In genomic region chr10:99329238-99329890, GRCh38 we compare ENCODE assay signal across 1 cellular context.
A peak's percentile ranks its signal among the peaks of the same experiment; 100 is the strongest.
TF ChIP-seq lines count a peak whose summit lies in the region.

Gene CNNM1, plus strand, starts transcription at chr10:99329356. Its CDS starts 32 bp downstream, at chr10:99329388.

TF ChIP-seq in HepG2, 621 proteins besides CTCF, POLR2A, EP300 and RAD21 (continued from another document and continues in another):
- TF ChIP-seq, protein P1, sequence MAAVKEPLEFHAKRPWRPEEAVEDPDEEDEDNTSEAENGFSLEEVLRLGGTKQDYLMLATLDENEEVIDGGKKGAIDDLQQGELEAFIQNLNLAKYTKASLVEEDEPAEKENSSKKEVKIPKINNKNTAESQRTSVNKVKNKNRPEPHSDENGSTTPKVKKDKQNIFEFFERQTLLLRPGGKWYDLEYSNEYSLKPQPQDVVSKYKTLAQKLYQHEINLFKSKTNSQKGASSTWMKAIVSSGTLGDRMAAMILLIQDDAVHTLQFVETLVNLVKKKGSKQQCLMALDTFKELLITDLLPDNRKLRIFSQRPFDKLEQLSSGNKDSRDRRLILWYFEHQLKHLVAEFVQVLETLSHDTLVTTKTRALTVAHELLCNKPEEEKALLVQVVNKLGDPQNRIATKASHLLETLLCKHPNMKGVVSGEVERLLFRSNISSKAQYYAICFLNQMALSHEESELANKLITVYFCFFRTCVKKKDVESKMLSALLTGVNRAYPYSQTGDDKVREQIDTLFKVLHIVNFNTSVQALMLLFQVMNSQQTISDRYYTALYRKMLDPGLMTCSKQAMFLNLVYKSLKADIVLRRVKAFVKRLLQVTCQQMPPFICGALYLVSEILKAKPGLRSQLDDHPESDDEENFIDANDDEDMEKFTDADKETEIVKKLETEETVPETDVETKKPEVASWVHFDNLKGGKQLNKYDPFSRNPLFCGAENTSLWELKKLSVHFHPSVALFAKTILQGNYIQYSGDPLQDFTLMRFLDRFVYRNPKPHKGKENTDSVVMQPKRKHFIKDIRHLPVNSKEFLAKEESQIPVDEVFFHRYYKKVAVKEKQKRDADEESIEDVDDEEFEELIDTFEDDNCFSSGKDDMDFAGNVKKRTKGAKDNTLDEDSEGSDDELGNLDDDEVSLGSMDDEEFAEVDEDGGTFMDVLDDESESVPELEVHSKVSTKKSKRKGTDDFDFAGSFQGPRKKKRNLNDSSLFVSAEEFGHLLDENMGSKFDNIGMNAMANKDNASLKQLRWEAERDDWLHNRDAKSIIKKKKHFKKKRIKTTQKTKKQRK (IDR thresholded peaks at IDR 0.05; ENCODE audit: low read length) = no peak
- peak; percentile 82; the same call in 1 of the 2 replicates for TF ChIP-seq HDAC1 (CRISPR knock-in tag; IDR thresholded peaks at IDR 0.05)
- no peak for TF ChIP-seq SMARCC2 (IDR thresholded peaks at IDR 0.05)
- TF ChIP-seq YEATS2 (CRISPR knock-in tag; IDR thresholded peaks at IDR 0.05; ENCODE audit: borderline replicate concordance) = no peak
- TF ChIP-seq ZFP90 (CRISPR knock-in tag; IDR thresholded peaks at IDR 0.05; ENCODE audit: borderline replicate concordance) = no peak
- no peak for TF ChIP-seq ZNF543 (CRISPR knock-in tag; IDR thresholded peaks at IDR 0.05)
- TF ChIP-seq ZNF441 (CRISPR knock-in tag; IDR thresholded peaks at IDR 0.05; ENCODE audit: borderline replicate concordance) = no peak; the same call in 1 of the 2 replicates
- TF ChIP-seq DR1 (CRISPR knock-in tag; IDR thresholded peaks at IDR 0.05) = peak; percentile 52; the same call in 1 of the 2 replicates
- TF ChIP-seq ZHX2 (IDR thresholded peaks at IDR 0.05; ENCODE audit: low read depth) = 0 out of 2 replicates have a peak, but pooled peaks have one; percentile 67
- no peak for TF ChIP-seq ZHX2 (CRISPR knock-in tag; IDR thresholded peaks at IDR 0.05; ENCODE audit: borderline replicate concordance)
- TF ChIP-seq MBD4 (IDR thresholded peaks at IDR 0.05; ENCODE audit: borderline replicate concordance, low read length) = no peak
- TF ChIP-seq ZNF367 (CRISPR knock-in tag; IDR thresholded peaks at IDR 0.05; ENCODE audit: borderline replicate concordance) = no peak
- TF ChIP-seq ATF1 (CRISPR knock-in tag; IDR thresholded peaks at IDR 0.05) = no peak
- TF ChIP-seq ZNF749 (CRISPR knock-in tag; IDR thresholded peaks at IDR 0.05; ENCODE audit: borderline replicate concordance) = no peak
- TF ChIP-seq, protein P2, sequence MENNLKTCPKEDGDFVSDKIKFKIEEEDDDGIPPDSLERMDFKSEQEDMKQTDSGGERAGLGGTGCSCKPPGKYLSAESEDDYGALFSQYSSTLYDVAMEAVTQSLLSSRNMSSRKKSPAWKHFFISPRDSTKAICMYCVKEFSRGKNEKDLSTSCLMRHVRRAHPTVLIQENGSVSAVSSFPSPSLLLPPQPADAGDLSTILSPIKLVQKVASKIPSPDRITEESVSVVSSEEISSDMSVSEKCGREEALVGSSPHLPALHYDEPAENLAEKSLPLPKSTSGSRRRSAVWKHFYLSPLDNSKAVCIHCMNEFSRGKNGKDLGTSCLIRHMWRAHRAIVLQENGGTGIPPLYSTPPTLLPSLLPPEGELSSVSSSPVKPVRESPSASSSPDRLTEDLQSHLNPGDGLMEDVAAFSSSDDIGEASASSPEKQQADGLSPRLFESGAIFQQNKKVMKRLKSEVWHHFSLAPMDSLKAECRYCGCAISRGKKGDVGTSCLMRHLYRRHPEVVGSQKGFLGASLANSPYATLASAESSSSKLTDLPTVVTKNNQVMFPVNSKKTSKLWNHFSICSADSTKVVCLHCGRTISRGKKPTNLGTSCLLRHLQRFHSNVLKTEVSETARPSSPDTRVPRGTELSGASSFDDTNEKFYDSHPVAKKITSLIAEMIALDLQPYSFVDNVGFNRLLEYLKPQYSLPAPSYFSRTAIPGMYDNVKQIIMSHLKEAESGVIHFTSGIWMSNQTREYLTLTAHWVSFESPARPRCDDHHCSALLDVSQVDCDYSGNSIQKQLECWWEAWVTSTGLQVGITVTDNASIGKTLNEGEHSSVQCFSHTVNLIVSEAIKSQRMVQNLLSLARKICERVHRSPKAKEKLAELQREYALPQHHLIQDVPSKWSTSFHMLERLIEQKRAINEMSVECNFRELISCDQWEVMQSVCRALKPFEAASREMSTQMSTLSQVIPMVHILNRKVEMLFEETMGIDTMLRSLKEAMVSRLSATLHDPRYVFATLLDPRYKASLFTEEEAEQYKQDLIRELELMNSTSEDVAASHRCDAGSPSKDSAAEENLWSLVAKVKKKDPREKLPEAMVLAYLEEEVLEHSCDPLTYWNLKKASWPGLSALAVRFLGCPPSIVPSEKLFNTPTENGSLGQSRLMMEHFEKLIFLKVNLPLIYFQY (CRISPR knock-in tag; IDR thresholded peaks at IDR 0.05; ENCODE audit: borderline replicate concordance) = no peak
- no peak; the same call in 1 of the 2 replicates for TF ChIP-seq ZBTB37 (CRISPR knock-in tag; IDR thresholded peaks at IDR 0.05)
- TF ChIP-seq GTF2F1 (IDR thresholded peaks at IDR 0.05; ENCODE audit: low read length) = no peak
- TF ChIP-seq ZNF83 (CRISPR knock-in tag; IDR thresholded peaks at IDR 0.05; ENCODE audit: borderline replicate concordance) = no peak
- peak; percentile 32 for TF ChIP-seq ZSCAN22 (CRISPR knock-in tag; IDR thresholded peaks at IDR 0.05)
- TF ChIP-seq, protein P3, sequence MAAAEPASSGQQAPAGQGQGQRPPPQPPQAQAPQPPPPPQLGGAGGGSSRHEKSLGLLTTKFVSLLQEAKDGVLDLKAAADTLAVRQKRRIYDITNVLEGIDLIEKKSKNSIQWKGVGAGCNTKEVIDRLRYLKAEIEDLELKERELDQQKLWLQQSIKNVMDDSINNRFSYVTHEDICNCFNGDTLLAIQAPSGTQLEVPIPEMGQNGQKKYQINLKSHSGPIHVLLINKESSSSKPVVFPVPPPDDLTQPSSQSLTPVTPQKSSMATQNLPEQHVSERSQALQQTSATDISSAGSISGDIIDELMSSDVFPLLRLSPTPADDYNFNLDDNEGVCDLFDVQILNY (CRISPR knock-in tag; conservative IDR thresholded peaks at IDR 0.05) = no peak; the same call in 1 of the 2 replicates
- no peak for TF ChIP-seq SOX6 (IDR thresholded peaks at IDR 0.05)
- TF ChIP-seq SOX6 (CRISPR knock-in tag; IDR thresholded peaks at IDR 0.05) = peak; percentile 64
- no peak; the same call in 1 of the 2 replicates for TF ChIP-seq SP140L (CRISPR knock-in tag; IDR thresholded peaks at IDR 0.05; ENCODE audit: borderline replicate concordance)
- no peak for TF ChIP-seq NPAS2 (CRISPR knock-in tag; IDR thresholded peaks at IDR 0.05; ENCODE audit: borderline replicate concordance)
- TF ChIP-seq, protein P4, sequence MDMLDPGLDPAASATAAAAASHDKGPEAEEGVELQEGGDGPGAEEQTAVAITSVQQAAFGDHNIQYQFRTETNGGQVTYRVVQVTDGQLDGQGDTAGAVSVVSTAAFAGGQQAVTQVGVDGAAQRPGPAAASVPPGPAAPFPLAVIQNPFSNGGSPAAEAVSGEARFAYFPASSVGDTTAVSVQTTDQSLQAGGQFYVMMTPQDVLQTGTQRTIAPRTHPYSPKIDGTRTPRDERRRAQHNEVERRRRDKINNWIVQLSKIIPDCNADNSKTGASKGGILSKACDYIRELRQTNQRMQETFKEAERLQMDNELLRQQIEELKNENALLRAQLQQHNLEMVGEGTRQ (IDR thresholded peaks at IDR 0.05; ENCODE audit: low read depth, low read length) = peak; percentile 75
- TF ChIP-seq, protein P4 (CRISPR knock-in tag; IDR thresholded peaks at IDR 0.05; ENCODE audit: borderline replicate concordance) = peak; percentile 76
- TF ChIP-seq, protein P5, sequence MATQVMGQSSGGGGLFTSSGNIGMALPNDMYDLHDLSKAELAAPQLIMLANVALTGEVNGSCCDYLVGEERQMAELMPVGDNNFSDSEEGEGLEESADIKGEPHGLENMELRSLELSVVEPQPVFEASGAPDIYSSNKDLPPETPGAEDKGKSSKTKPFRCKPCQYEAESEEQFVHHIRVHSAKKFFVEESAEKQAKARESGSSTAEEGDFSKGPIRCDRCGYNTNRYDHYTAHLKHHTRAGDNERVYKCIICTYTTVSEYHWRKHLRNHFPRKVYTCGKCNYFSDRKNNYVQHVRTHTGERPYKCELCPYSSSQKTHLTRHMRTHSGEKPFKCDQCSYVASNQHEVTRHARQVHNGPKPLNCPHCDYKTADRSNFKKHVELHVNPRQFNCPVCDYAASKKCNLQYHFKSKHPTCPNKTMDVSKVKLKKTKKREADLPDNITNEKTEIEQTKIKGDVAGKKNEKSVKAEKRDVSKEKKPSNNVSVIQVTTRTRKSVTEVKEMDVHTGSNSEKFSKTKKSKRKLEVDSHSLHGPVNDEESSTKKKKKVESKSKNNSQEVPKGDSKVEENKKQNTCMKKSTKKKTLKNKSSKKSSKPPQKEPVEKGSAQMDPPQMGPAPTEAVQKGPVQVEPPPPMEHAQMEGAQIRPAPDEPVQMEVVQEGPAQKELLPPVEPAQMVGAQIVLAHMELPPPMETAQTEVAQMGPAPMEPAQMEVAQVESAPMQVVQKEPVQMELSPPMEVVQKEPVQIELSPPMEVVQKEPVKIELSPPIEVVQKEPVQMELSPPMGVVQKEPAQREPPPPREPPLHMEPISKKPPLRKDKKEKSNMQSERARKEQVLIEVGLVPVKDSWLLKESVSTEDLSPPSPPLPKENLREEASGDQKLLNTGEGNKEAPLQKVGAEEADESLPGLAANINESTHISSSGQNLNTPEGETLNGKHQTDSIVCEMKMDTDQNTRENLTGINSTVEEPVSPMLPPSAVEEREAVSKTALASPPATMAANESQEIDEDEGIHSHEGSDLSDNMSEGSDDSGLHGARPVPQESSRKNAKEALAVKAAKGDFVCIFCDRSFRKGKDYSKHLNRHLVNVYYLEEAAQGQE (IDR thresholded peaks at IDR 0.05; ENCODE audit: borderline replicate concordance in 1 of 2, low read depth in 1 of 2, low read length in 2 of 2) = no peak
- TF ChIP-seq, protein P6, sequence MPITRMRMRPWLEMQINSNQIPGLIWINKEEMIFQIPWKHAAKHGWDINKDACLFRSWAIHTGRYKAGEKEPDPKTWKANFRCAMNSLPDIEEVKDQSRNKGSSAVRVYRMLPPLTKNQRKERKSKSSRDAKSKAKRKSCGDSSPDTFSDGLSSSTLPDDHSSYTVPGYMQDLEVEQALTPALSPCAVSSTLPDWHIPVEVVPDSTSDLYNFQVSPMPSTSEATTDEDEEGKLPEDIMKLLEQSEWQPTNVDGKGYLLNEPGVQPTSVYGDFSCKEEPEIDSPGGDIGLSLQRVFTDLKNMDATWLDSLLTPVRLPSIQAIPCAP (CRISPR knock-in tag; IDR thresholded peaks at IDR 0.05; ENCODE audit: low read depth) = no peak
- no peak for TF ChIP-seq ZNF567 (CRISPR knock-in tag; IDR thresholded peaks at IDR 0.05; ENCODE audit: borderline replicate concordance)
- TF ChIP-seq GPN1 (CRISPR knock-in tag; IDR thresholded peaks at IDR 0.05; ENCODE audit: borderline replicate concordance) = no peak
- TF ChIP-seq, protein P7, sequence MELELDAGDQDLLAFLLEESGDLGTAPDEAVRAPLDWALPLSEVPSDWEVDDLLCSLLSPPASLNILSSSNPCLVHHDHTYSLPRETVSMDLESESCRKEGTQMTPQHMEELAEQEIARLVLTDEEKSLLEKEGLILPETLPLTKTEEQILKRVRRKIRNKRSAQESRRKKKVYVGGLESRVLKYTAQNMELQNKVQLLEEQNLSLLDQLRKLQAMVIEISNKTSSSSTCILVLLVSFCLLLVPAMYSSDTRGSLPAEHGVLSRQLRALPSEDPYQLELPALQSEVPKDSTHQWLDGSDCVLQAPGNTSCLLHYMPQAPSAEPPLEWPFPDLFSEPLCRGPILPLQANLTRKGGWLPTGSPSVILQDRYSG (CRISPR knock-in tag; IDR thresholded peaks at IDR 0.05) = no peak
- no peak for TF ChIP-seq SP4 (CRISPR knock-in tag; IDR thresholded peaks at IDR 0.05)
